28 cellular contexts compared by ENCODE assay signal in genomic region chr16:56221995-56222394, GRCh38. TPM values are rescaled to one million over a fixed set of nuclear protein-coding genes. Genes with fewer than 3 reads are reported as not detected.
"Had no signal": no experiment of that assay in that cellular context is flagged by ENCODE, and none has a peak within 500 bp of the region (broad histone marks: within the 10 kb centered on the region; RNA-seq: fewer than 3 reads in every experiment).

No MANE protein-coding gene starts in this region.

- H3K4me3 ChIP-seq: left lung, lower lobe of right lung, neural progenitor cell, skin epidermis, stomach, suprapubic skin, tibial nerve, uterus had no signal

- H3K27ac ChIP-seq: left lung, lower lobe of right lung, neural progenitor cell, neutrophil, parathyroid adenoma, skin epidermis, stomach, suprapubic skin, tibial nerve, uterus had no signal

- DNase-seq: hypothalamus; immature natural killer cell; kidney; left colon; left lung; lower lobe of right lung; mammary epithelial cell; mesenchymal stem cell; naive thymus-derived CD8-positive, alpha-beta T cell; occipital lobe; retina; right cardiac atrium; stimulated activated CD4-positive, alpha-beta T cell treated with anti-CD3 and anti-CD28 coated beads, Interleukin-12 subunit alpha, Interleukin-12 subunit beta, amount 100 ng/mL, for 4 hours; stimulated activated CD4-positive, alpha-beta T cell treated with anti-CD3 and anti-CD28 coated beads, Interleukin-15, amount 100 ng/mL, for 24 hours; stimulated activated CD4-positive, alpha-beta T cell treated with anti-CD3 and anti-CD28 coated beads, Interleukin-2, amount 100 ng/mL, for 24 hours; stimulated activated CD4-positive, alpha-beta T cell treated with anti-CD3 and anti-CD28 coated beads, Interleukin-4, amount 100 ng/mL, for 1 hour; stimulated activated naive B cell treated with anti-CD40 and anti-IgM and Interleukin-4, amounts not matched to agents 10 μg/mL and 1 μg/mL and 100 μg/mL, for 72 hours; stimulated activated naive CD8-positive, alpha-beta T cell treated with anti-CD3 and anti-CD28 coated beads, Interleukin-15, Interleukin-2, amounts not matched to agents 100 U/mL and 50 U/mL, for 24 hours; stomach; uterus had no signal

- ATAC-seq: left colon; left lung; lower lobe of right lung; naive thymus-derived CD8-positive, alpha-beta T cell; right cardiac atrium; sciatic nerve; stimulated activated naive B cell treated with anti-CD40 and anti-IgM and Interleukin-4, amounts not matched to agents 10 μg/mL and 1 μg/mL and 100 μg/mL, for 72 hours; stimulated activated naive CD8-positive, alpha-beta T cell treated with anti-CD3 and anti-CD28 coated beads, Interleukin-15, Interleukin-2, amounts not matched to agents 100 U/mL and 50 U/mL, for 24 hours had no signal

- H3K27me3 ChIP-seq: neural progenitor cell, neutrophil, stomach, suprapubic skin, tibial nerve, uterus had no signal

RNA-seq across cellular contexts. Expression of gene GNAO1, which starts 30.7 kb away (rescaled TPM):
- total RNA-seq: pulmonary artery endothelial cell had no signal
